Comparison of ENCODE assay signal across 1 cellular context in genomic region chr12:51827925-51828818, GRCh38.
TF ChIP-seq lines count a peak whose summit lies in the region.

No MANE protein-coding gene starts in this region.

TF ChIP-seq in H1, 55 proteins besides CTCF, POLR2A, EP300 and RAD21 (continued from another document):
- no peak for TF ChIP-seq CHD7 (IDR thresholded peaks at IDR 0.05; ENCODE audit: insufficient replicate concordance, low read length)
- TF ChIP-seq RNF2 (IDR thresholded peaks at IDR 0.05; ENCODE audit: borderline replicate concordance, low read depth, low read length, missing control alignments, poor library complexity, severe bottlenecking) = no peak
- TF ChIP-seq KDM4A (IDR thresholded peaks at IDR 0.05; ENCODE audit: low read depth, low read length, severe bottlenecking) = no peak
- no peak for TF ChIP-seq YY1 (IDR thresholded peaks at IDR 0.05; ENCODE audit: low read depth, low read length)
- no peak for TF ChIP-seq CBX8 (IDR thresholded peaks at IDR 0.05; ENCODE audit: borderline replicate concordance, low read depth, low read length)
